In genomic region chr1:32810358-32810757, GRCh38 we compare ENCODE assay signal across 1 cellular context.
A peak's percentile ranks its signal among the peaks of the same experiment; 100 is the strongest.
TF ChIP-seq lines count a peak whose summit lies in the region.

No MANE protein-coding gene starts in this region.

TF ChIP-seq in HepG2, 621 proteins besides CTCF, POLR2A, EP300 and RAD21:
- no peak for TF ChIP-seq DRAP1 (CRISPR knock-in tag; IDR thresholded peaks at IDR 0.05)
- no peak for TF ChIP-seq ZKSCAN5 (CRISPR knock-in tag; IDR thresholded peaks at IDR 0.05)
- TF ChIP-seq RBFOX2 (IDR thresholded peaks at IDR 0.05; ENCODE audit: low read depth, low read length) = 0 out of 2 replicates have a peak, but pooled peaks have one; percentile 31
- no peak for TF ChIP-seq GTF3A (CRISPR knock-in tag; conservative IDR thresholded peaks at IDR 0.05)
